Comparison of ENCODE assay signal across 30 cellular contexts in the genomic region with DNA sequence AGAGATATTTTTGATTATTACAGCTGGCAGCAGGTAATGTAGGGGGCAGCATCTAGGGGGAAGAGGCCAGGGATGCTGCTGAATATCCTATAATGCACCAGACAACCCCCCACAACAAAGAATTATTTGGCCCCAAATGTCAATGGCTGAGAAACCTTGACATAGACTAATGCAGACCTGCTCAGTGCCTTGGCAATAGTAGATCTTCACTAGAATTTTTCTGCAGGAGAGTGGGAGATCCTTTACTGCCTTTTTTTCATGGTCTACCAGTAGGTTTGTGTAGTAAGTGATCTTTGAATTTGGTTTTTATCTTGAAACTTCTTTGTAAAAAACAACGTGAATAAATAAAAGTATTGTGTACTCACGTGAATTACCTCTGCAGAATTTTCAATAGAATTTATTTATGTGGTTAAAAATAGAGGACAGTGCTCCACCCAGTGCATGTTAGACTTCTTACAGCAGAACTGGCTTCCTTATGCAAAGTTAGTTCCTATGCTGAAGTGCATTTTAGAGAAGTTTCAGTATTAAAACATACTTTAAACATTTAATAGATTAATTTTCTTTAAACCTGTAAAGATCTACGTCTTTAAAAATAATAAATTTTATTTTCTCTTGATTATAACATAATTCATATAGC.
DNase-seq lines count a peak whose midpoint lies in the region; ATAC-seq, FAIRE-seq and TF ChIP-seq lines count a peak whose summit lies in the region.
"Had no signal": no experiment of that assay in that cellular context is flagged by ENCODE, and none has a peak within 500 bp of the region (broad histone marks: within the 10 kb centered on the region; RNA-seq: fewer than 3 reads in every experiment).

No MANE protein-coding gene starts in this region.

- peaks cover 96% of the 10 kb centered on the region for H3K79me2 ChIP-seq in Loucy (ENCODE audit: insufficient read depth, low read length)
- H3K79me2 ChIP-seq in K562 (ENCODE audit: control insufficient read depth, insufficient read depth, low read length): no peaks in the 10 kb centered on the region
- no peaks in the 10 kb centered on the region for H3K79me2 ChIP-seq in osteoblast (ENCODE audit: insufficient read depth, low read length)
- H3K79me2 ChIP-seq in Karpas-422 (ENCODE audit: low read length): no peaks in the 10 kb centered on the region

- H3K4me3 ChIP-seq in heart left ventricle: no peak overlapping the region
- no peak overlapping the region for H3K4me3 ChIP-seq in right cardiac atrium (ENCODE audit: low read length)
- H3K4me3 ChIP-seq in Loucy (ENCODE audit: low read length, poor library complexity, severe bottlenecking): peak overlapping the region; percentile 80
- H3K4me3 ChIP-seq in K562: no peak overlapping the region
- no peak overlapping the region for H3K4me3 ChIP-seq in osteoblast (ENCODE audit: insufficient read depth, low read length)
- H3K4me3 ChIP-seq in Karpas-422 (ENCODE audit: low read length): no peak overlapping the region
- H3K4me3 ChIP-seq: gastroesophageal sphincter, prostate gland, tibial artery had no signal

- no peak for TF ChIP-seq EP300 in K562 (IDR thresholded peaks at IDR 0.05; ENCODE audit: low read length)

- H3K27me3 ChIP-seq in heart left ventricle: no peaks in the 10 kb centered on the region
- no peaks in the 10 kb centered on the region for H3K27me3 ChIP-seq in right cardiac atrium (ENCODE audit: control insufficient read depth, insufficient read depth)
- no peaks in the 10 kb centered on the region for H3K27me3 ChIP-seq in Loucy (ENCODE audit: insufficient read depth, low read length, poor library complexity, severe bottlenecking)
- no peaks in the 10 kb centered on the region for H3K27me3 ChIP-seq in K562 (ENCODE audit: control insufficient read depth in 2 of 2, insufficient read depth in 2 of 2, low read length in 2 of 2)
- H3K27me3 ChIP-seq in osteoblast (ENCODE audit: insufficient read depth, low read length): peaks cover 11% of the 10 kb centered on the region
- no peaks in the 10 kb centered on the region for H3K27me3 ChIP-seq in Karpas-422 (ENCODE audit: low read length)
- H3K27me3 ChIP-seq: gastroesophageal sphincter, tibial artery had no signal

- intact Hi-C loops in heart left ventricle (cut with DNase I) (loop anchor here in 4 of 10 donors (10.0 kb wide), 2 partner anchors 71 to 231 kb away; no protein-coding TSS in a partner anchor), right cardiac atrium (cut with DNase I) (no loop called here), K562 (cut with micrococcal nuclease) (no loop called here)

- H3K9me3 Mint-ChIP-seq in naive B cell: no peaks in the 10 kb centered on the region
- H3K9me3 Mint-ChIP-seq: activated naive CD4-positive, alpha-beta T cell treated with anti-CD3 and anti-CD28 coated beads, Interleukin-2, amount 50 U/mL, for 24 hours; activated T-helper 2 cell treated with anti-CD3 and anti-CD28 coated beads, Interferon-gamma antibody, Interleukin-2, Interleukin-4, amounts not matched to agents 10 μg/mL and 5 μg/mL and 100 μg/mL, durations not matched to agents 14 hours and 24 hours and 36 hours; brain; CD8-positive, alpha-beta memory T cell; H9 had no signal

- H3K27ac Mint-ChIP-seq in naive B cell: peak overlapping the region; percentile 43 to 86 (median 77)
- H3K27ac Mint-ChIP-seq: activated naive CD4-positive, alpha-beta T cell treated with anti-CD3 and anti-CD28 coated beads, Interleukin-2, amount 50 U/mL, for 24 hours; activated T-helper 2 cell treated with anti-CD3 and anti-CD28 coated beads, Interferon-gamma antibody, Interleukin-2, Interleukin-4, amounts not matched to agents 10 μg/mL and 5 μg/mL and 100 μg/mL, durations not matched to agents 14 hours and 24 hours and 36 hours; brain; CD8-positive, alpha-beta memory T cell had no signal

- H3K27ac ChIP-seq in heart left ventricle (no peak overlapping the region), right cardiac atrium (ENCODE audit: low read length) (no peak overlapping the region), K562 (ENCODE audit: extremely low read depth, low read depth, low read length) (no peak overlapping the region), osteoblast (ENCODE audit: low read depth, low read length) (no peak overlapping the region), Karpas-422 (ENCODE audit: low read length) (no peak overlapping the region)
- H3K27ac ChIP-seq: prostate gland, tibial artery, VCaP had no signal

- POLR2A ChIA-PET in K562 (lab: Yijun Ruan, JAX): no interaction called here

- H3K9ac ChIP-seq in Loucy (ENCODE audit: low read depth, low read length, poor library complexity, severe bottlenecking) (peak overlapping the region; percentile 20), K562 (ENCODE audit: insufficient read depth in 1 of 2, low read depth in 2 of 2, low read length in 2 of 2) (no peak overlapping the region), Karpas-422 (ENCODE audit: low read length) (no peak overlapping the region)

- no peaks in the 10 kb centered on the region for H3F3A ChIP-seq in Loucy (ENCODE audit: low read depth)

- CTCF ChIA-PET in K562 (lab: Yijun Ruan, JAX; ENCODE audit: low intra/inter-chr PET ratio): interaction anchor here (0.8 kb wide), 1 partner anchor 232 kb away, joined by 3 read pairs; no protein-coding TSS in a partner anchor

- 44 to 58% (median 51%) methylated on average over 3 of the region's 3 CpGs for WGBS in heart left ventricle, 4 donors
- 63% methylated on average over 3 of the region's 3 CpGs for WGBS in right cardiac atrium
- 23% methylated on average over 3 of the region's 3 CpGs for WGBS in K562 (ENCODE audit: insufficient coverage, low coverage, missing lambda C conversion rate)

- H3K4me1 ChIP-seq in heart left ventricle (peaks cover 0 to 37% (median 0%) of the 10 kb centered on the region in 12 donors), right cardiac atrium (ENCODE audit: control insufficient read depth, insufficient read depth, low read length) (no peaks in the 10 kb centered on the region), Loucy (ENCODE audit: insufficient read depth, low read length, poor library complexity, severe bottlenecking) (peaks cover 59% of the 10 kb centered on the region), K562 (replicated peaks in 1 of 2; ENCODE audit: control insufficient read depth in 2 of 2, insufficient read depth in 2 of 2, low read length in 2 of 2) (no peaks in the 10 kb centered on the region), osteoblast (ENCODE audit: insufficient read depth, low read length) (no peaks in the 10 kb centered on the region), Karpas-422 (ENCODE audit: low read length) (no peaks in the 10 kb centered on the region)
- H3K4me1 ChIP-seq: prostate gland had no signal

- peak overlapping the region; percentile 66 to 87 (median 80) for H3K4me3 Mint-ChIP-seq in naive B cell
- H3K4me3 Mint-ChIP-seq: activated naive CD4-positive, alpha-beta T cell treated with anti-CD3 and anti-CD28 coated beads, Interleukin-2, amount 50 U/mL, for 24 hours; brain; CD8-positive, alpha-beta memory T cell; H9 had no signal

- ATAC-seq in heart left ventricle (peak in 1 of 4 donors; percentile 37), right cardiac atrium (no peak), K562 (peak; percentile 53; the same call in 2 of the 3 replicates), naive B cell (ENCODE audit: low read depth in 2 of 2) (peak; percentile 78 to 84)
- ATAC-seq: gastroesophageal sphincter, left lobe of liver, sciatic nerve had no signal

- peaks cover 8% of the 10 kb centered on the region in 2 donors for H3K36me3 Mint-ChIP-seq in naive B cell
- H3K36me3 Mint-ChIP-seq: activated naive CD4-positive, alpha-beta T cell treated with anti-CD3 and anti-CD28 coated beads, Interleukin-2, amount 50 U/mL, for 24 hours; brain had no signal

- H3K9me3 ChIP-seq in heart left ventricle: no peaks in the 10 kb centered on the region
- no peaks in the 10 kb centered on the region for H3K9me3 ChIP-seq in right cardiac atrium (ENCODE audit: control insufficient read depth, low read length)
- no peaks in the 10 kb centered on the region for H3K9me3 ChIP-seq in Loucy (ENCODE audit: insufficient read depth, low read depth, low read length)
- H3K9me3 ChIP-seq in K562 (replicated peaks; ENCODE audit: control insufficient read depth, insufficient read depth, low read depth, low read length): no peaks in the 10 kb centered on the region
- H3K9me3 ChIP-seq in osteoblast (ENCODE audit: low read depth, low read length): no peaks in the 10 kb centered on the region
- no peaks in the 10 kb centered on the region for H3K9me3 ChIP-seq in Karpas-422 (ENCODE audit: low read length)
- H3K9me3 ChIP-seq: gastroesophageal sphincter, prostate gland, tibial artery had no signal

- H3K27me3 Mint-ChIP-seq in naive B cell: no peaks in the 10 kb centered on the region

- TF ChIP-seq RAD21 in K562 (CRISPR knock-in tag; conservative IDR thresholded peaks at IDR 0.05 in 1 of 2, IDR thresholded peaks at IDR 0.05 in 1 of 2): peak in 1 of 2 experiments; percentile 32; a peak in 2 of 4 replicates

- in situ Hi-C loops in K562 (cut with MboI): no loop called here

- H2AFZ ChIP-seq in Loucy (ENCODE audit: low read length) (no peak overlapping the region), K562 (ENCODE audit: low read depth, low read length) (no peak overlapping the region), osteoblast (ENCODE audit: low read length) (no peak overlapping the region), Karpas-422 (ENCODE audit: low read length) (no peak overlapping the region)

- TF ChIP-seq POLR2A in heart left ventricle (IDR thresholded peaks at IDR 0.05): no peak
- no peak for TF ChIP-seq POLR2A in K562 (conservative IDR thresholded peaks at IDR 0.05)

- H3K9me2 ChIP-seq in Loucy (replicated peaks; ENCODE audit: low read depth, low read length): no peaks in the 10 kb centered on the region
- H3K9me2 ChIP-seq in Karpas-422 (replicated peaks; ENCODE audit: insufficient read depth, low read length): no peaks in the 10 kb centered on the region

- TF ChIP-seq CTCF in heart left ventricle (IDR thresholded peaks at IDR 0.05): peak in 8 of 12 donors; percentile 16 to 50 (median 22)
- TF ChIP-seq CTCF in Loucy (conservative IDR thresholded peaks at IDR 0.05; ENCODE audit: low read length): peak; percentile 55
- no peak for TF ChIP-seq CTCF in K562 (IDR thresholded peaks at IDR 0.05 in 2 of 3, conservative IDR thresholded peaks at IDR 0.05 in 1 of 3; ENCODE audit: insufficient read depth in 2 of 3, low read depth in 1 of 3, low read length in 3 of 3)
- TF ChIP-seq CTCF in osteoblast (IDR thresholded peaks at IDR 0.05; ENCODE audit: extremely low read depth, low read depth, low read length): no peak

- H3K4me1 Mint-ChIP-seq in naive B cell: peaks cover 52 to 73% (median 67%) of the 10 kb centered on the region in 3 donors
- H3K4me1 Mint-ChIP-seq: activated naive CD4-positive, alpha-beta T cell treated with anti-CD3 and anti-CD28 coated beads, Interleukin-2, amount 50 U/mL, for 24 hours had no signal

- H4K20me1 ChIP-seq in Loucy (ENCODE audit: insufficient read depth, low read length, poor library complexity, severe bottlenecking) (peaks cover 37% of the 10 kb centered on the region), K562 (replicated peaks; ENCODE audit: control insufficient read depth, insufficient read depth, low read length) (no peaks in the 10 kb centered on the region), osteoblast (ENCODE audit: insufficient read depth, low read length) (no peaks in the 10 kb centered on the region), Karpas-422 (ENCODE audit: insufficient read depth, low read depth, low read length) (no peaks in the 10 kb centered on the region)

- H3K4me2 ChIP-seq in Loucy (ENCODE audit: low read depth, low read length, poor library complexity, severe bottlenecking) (peak overlapping the region; percentile 90), K562 (ENCODE audit: insufficient read depth, low read length) (no peak overlapping the region), osteoblast (ENCODE audit: insufficient read depth, low read length) (no peak overlapping the region), Karpas-422 (ENCODE audit: low read depth, low read length, poor library complexity, severe bottlenecking) (no peak overlapping the region)

- no peaks in the 10 kb centered on the region for H3K36me3 ChIP-seq in heart left ventricle
- no peaks in the 10 kb centered on the region for H3K36me3 ChIP-seq in Loucy (ENCODE audit: insufficient read depth, low read length)
- no peaks in the 10 kb centered on the region for H3K36me3 ChIP-seq in K562 (ENCODE audit: control insufficient read depth, insufficient read depth, low read length)
- H3K36me3 ChIP-seq in osteoblast (ENCODE audit: insufficient read depth, low read length): no peaks in the 10 kb centered on the region
- no peaks in the 10 kb centered on the region for H3K36me3 ChIP-seq in Karpas-422 (ENCODE audit: insufficient read depth, low read length)
- H3K36me3 ChIP-seq: gastroesophageal sphincter, prostate gland, tibial artery had no signal

- no peak for FAIRE-seq in K562 (lab: Jason Lieb, UNC)
- FAIRE-seq: A204.1, GM12892 had no signal

- DNase-seq in heart left ventricle: no peak
- no peak for DNase-seq in right cardiac atrium
- DNase-seq in K562 (ENCODE audit: extremely low read depth in 1 of 4, low spot score in 3 of 4): no peak
- DNase-seq in naive B cell: peak; percentile 19
- no peak for DNase-seq in osteoblast (ENCODE audit: insufficient read length, low spot score, missing footprints)
- no peak for DNase-seq in Karpas-422
- no peak for DNase-seq in HCEC 1CT
- DNase-seq: activated CD4-positive, alpha-beta T cell treated with anti-CD3 and anti-CD28 coated beads for 4 hours; activated T-cell treated with anti-CD3 and anti-CD28 coated beads for 4 hours; amniotic stem cell; CD8-positive, alpha-beta memory T cell; H9; hypothalamus; NCI-H1105; NCI-H187; NCI-H446 treated with DMSO at 0.1 percent for 48 hours; NCI-H774; stimulated activated CD4-positive, alpha-beta T cell treated with anti-CD3 and anti-CD28 coated beads, Interleukin-2, amount 100 ng/mL, for 48 hours; tibial artery had no signal

- BruUV-seq in K562 (replicated peaks; lab: Mats Ljungman, UMichigan): no TSS peak

- H3K9me1 ChIP-seq in K562 (ENCODE audit: control insufficient read depth, insufficient read depth, low read length): no peaks in the 10 kb centered on the region

Comparison
In these comparisons a context has a peak if more than half of its experiments do, and no peak if none do; other contexts are left out.
1. ATAC-seq: peak in K562 (single experiment) and naive B cell (2 of 2); none in right cardiac atrium (0 of 2).
2. CTCF ChIP-seq: peak in heart left ventricle (8 of 12) and Loucy (single experiment); none in K562 (0 of 3) and osteoblast (single experiment).